ENCODE assay signal across 8 cellular contexts in the genomic region with DNA sequence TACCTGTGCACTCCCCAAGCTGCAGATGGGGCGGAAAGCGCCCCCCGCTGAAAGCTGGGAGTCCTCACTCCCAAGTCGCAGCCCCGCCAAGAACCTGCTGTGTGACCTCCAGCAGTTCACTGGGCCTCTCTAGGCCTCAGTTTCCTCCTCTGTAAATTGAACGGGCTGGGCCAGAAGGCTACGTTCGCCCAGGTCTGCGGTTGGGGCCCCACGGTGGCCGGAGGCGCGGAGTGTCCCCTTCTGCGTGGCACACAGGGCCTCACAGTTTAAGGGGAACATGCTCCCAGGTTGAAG. TPM values are rescaled to one million over a fixed set of nuclear protein-coding genes. Genes with fewer than 3 reads are reported as not detected.
DNase-seq lines count a peak whose midpoint lies in the region; ATAC-seq and TF ChIP-seq lines count a peak whose summit lies in the region.

No MANE protein-coding gene starts in this region.

- H3K27ac ChIP-seq in layer of hippocampus (ENCODE audit: low read depth, low read length) (peak overlapping the region; percentile 83), testis (peak overlapping the region; percentile 75 to 84)

- TF ChIP-seq CTCF in testis (IDR thresholded peaks at IDR 0.05), result peak in 1 of 3 experiments; percentile 15

- peaks cover 21% of the 10 kb centered on the region for H3K4me1 ChIP-seq in testis

- WGBS in testis, 2 donors, result 7% methylated on average over 14 of the region's 14 CpGs; no CpG with 5 or more reads in 1 of the 2 donors

- no peaks in the 10 kb centered on the region for H3K9me3 Mint-ChIP-seq in activated CD4-positive, alpha-beta T cell treated with anti-CD3 and anti-CD28 coated beads for 36 hours (ENCODE audit: low read depth)
- no peaks in the 10 kb centered on the region for H3K9me3 Mint-ChIP-seq in activated naive CD8-positive, alpha-beta T cell treated with anti-CD3 and anti-CD28 coated beads for 36 hours

- no peak for DNase-seq in activated CD4-positive, alpha-beta T cell treated with anti-CD3 and anti-CD28 coated beads for 36 hours
- no peak for DNase-seq in activated CD4-positive, alpha-beta T cell treated with anti-CD3 and anti-CD28 coated beads for 48 hours
- no peak for DNase-seq in activated naive CD8-positive, alpha-beta T cell treated with anti-CD3 and anti-CD28 coated beads for 36 hours
- DNase-seq in testis (no peak), posterior vena cava (ENCODE audit: low spot score) (no peak), NCI-H2107 treated with DMSO at 0.1 percent for 48 hours (lab: John Stamatoyannopoulos, UW; ENCODE audit: unreplicated experiment) (no peak), GM19238 (ENCODE audit: insufficient read length, low spot score) (no peak)

- intact Hi-C loops in activated CD4-positive, alpha-beta T cell treated with anti-CD3 and anti-CD28 coated beads for 36 hours (cut with DNase I, micrococcal nuclease), result loop anchor here (1.0 to 5.0 kb wide), 2 partner anchors 63 to 243 kb away; no protein-coding TSS in a partner anchor
- intact Hi-C loops in testis (cut with DNase I; ENCODE audit: low total_unique reads), result no loop called here
- intact Hi-C loops in posterior vena cava (cut with DNase I), result no loop called here

- H3K36me3 Mint-ChIP-seq in activated CD4-positive, alpha-beta T cell treated with anti-CD3 and anti-CD28 coated beads for 36 hours (ENCODE audit: low read depth), result peaks cover 5% of the 10 kb centered on the region
- H3K36me3 Mint-ChIP-seq in activated naive CD8-positive, alpha-beta T cell treated with anti-CD3 and anti-CD28 coated beads for 36 hours, result peaks cover 2% of the 10 kb centered on the region

- H3K36me3 ChIP-seq in testis (ENCODE audit: low read depth, missing control alignments), result no peaks in the 10 kb centered on the region

- no peak for ATAC-seq in activated CD4-positive, alpha-beta T cell treated with anti-CD3 and anti-CD28 coated beads for 36 hours

- H3K4me1 Mint-ChIP-seq in activated CD4-positive, alpha-beta T cell treated with anti-CD3 and anti-CD28 coated beads for 36 hours, result peaks cover 3% of the 10 kb centered on the region
- H3K4me1 Mint-ChIP-seq in activated naive CD8-positive, alpha-beta T cell treated with anti-CD3 and anti-CD28 coated beads for 36 hours, result peaks cover 5% of the 10 kb centered on the region

- TF ChIP-seq POLR2A in testis (IDR thresholded peaks at IDR 0.05), result no peak

- peak overlapping the region; percentile 67 to 72 for H3K4me3 ChIP-seq in testis

- H3K27me3 ChIP-seq in layer of hippocampus (ENCODE audit: control insufficient read depth, insufficient read depth, low read length) (no peaks in the 10 kb centered on the region), testis (no peaks in the 10 kb centered on the region)

- H3K4me3 Mint-ChIP-seq in activated CD4-positive, alpha-beta T cell treated with anti-CD3 and anti-CD28 coated beads for 36 hours, result peak overlapping the region; percentile 80
- H3K4me3 Mint-ChIP-seq in activated naive CD8-positive, alpha-beta T cell treated with anti-CD3 and anti-CD28 coated beads for 36 hours, result peak overlapping the region; percentile 86

- CTCF ChIA-PET in activated CD4-positive, alpha-beta T cell treated with anti-CD3 and anti-CD28 coated beads for 36 hours (lab: Charles Lee), result interaction anchor here (0.7 to 7.8 kb wide), 14 partner anchors 11 to 92 kb away, joined by 3 to 76 read pairs (median 7); a partner anchor contains a TSS

- POLR2A ChIA-PET in activated CD4-positive, alpha-beta T cell treated with anti-CD3 and anti-CD28 coated beads for 36 hours (lab: Charles Lee), result interaction anchor here (1.0 to 6.1 kb wide), 3 partner anchors 11 to 15 kb away, joined by 4 to 79 read pairs (median 7); a partner anchor contains a TSS

- H3K9me3 ChIP-seq in testis, result no peaks in the 10 kb centered on the region

- no peaks in the 10 kb centered on the region for H3K27me3 Mint-ChIP-seq in activated CD4-positive, alpha-beta T cell treated with anti-CD3 and anti-CD28 coated beads for 36 hours
- no peaks in the 10 kb centered on the region for H3K27me3 Mint-ChIP-seq in activated naive CD8-positive, alpha-beta T cell treated with anti-CD3 and anti-CD28 coated beads for 36 hours

- H3K27ac Mint-ChIP-seq in activated CD4-positive, alpha-beta T cell treated with anti-CD3 and anti-CD28 coated beads for 36 hours, result peak overlapping the region; percentile 83
- H3K27ac Mint-ChIP-seq in activated naive CD8-positive, alpha-beta T cell treated with anti-CD3 and anti-CD28 coated beads for 36 hours, result peak overlapping the region; percentile 78

RNA-seq across cellular contexts. Expression of a gene that starts 0.6 kb away (rescaled TPM):
- total RNA-seq in activated CD4-positive, alpha-beta T cell treated with anti-CD3 and anti-CD28 coated beads for 36 hours, result 10 to 100 TPM; 50.3 to 63.2 TPM
- 10 to 100 TPM; 33.2 to 33.6 TPM for total RNA-seq in activated naive CD8-positive, alpha-beta T cell treated with anti-CD3 and anti-CD28 coated beads for 36 hours
- total RNA-seq in testis (10 to 100 TPM; 31.9 to 50.7 TPM), posterior vena cava (10 to 100 TPM; 21.0 to 27.6 TPM)
- polyA plus RNA-seq in testis (ENCODE audit: insufficient read depth, low read depth, low replicate concordance), result 32.1 TPM

RNA-seq across cellular contexts. Expression of a gene that starts 20.2 kb away (rescaled TPM):
- total RNA-seq in activated CD4-positive, alpha-beta T cell treated with anti-CD3 and anti-CD28 coated beads for 36 hours, result 10 to 100 TPM; 24.5 to 33.7 TPM
- 10 to 100 TPM; 26.9 to 27.4 TPM for total RNA-seq in activated naive CD8-positive, alpha-beta T cell treated with anti-CD3 and anti-CD28 coated beads for 36 hours
- 10 to 100 TPM; 57.2 to 76.0 TPM for total RNA-seq in testis
- polyA plus RNA-seq in testis (ENCODE audit: insufficient read depth, low read depth, low replicate concordance), result 66.7 TPM
- total RNA-seq in posterior vena cava, result 10 to 100 TPM; 23.3 to 32.9 TPM

RNA-seq across cellular contexts. Expression of a gene that starts 43.1 kb away (rescaled TPM):
- 1 to 10 TPM in 1 of 2 experiments, under 1 TPM in 1; 0.62 to 1.5 TPM for total RNA-seq in activated CD4-positive, alpha-beta T cell treated with anti-CD3 and anti-CD28 coated beads for 36 hours
- total RNA-seq in activated naive CD8-positive, alpha-beta T cell treated with anti-CD3 and anti-CD28 coated beads for 36 hours, result 1 to 10 TPM in 1 of 2 experiments, under 1 TPM in 1; 0.64 to 1.4 TPM
- 10 to 100 TPM in 1 of 2 donors, 1 to 10 TPM in 1; 7.6 to 11.6 TPM for total RNA-seq in testis
- polyA plus RNA-seq in testis (ENCODE audit: insufficient read depth, low read depth, low replicate concordance), result 16.4 TPM
- 10 to 100 TPM; 39.4 to 46.6 TPM for total RNA-seq in posterior vena cava

Comparison
In these comparisons a context has a peak if more than half of its experiments do, and no peak if none do; other contexts are left out.
1. intact Hi-C loops: an anchor here in activated CD4-positive, alpha-beta T cell treated with anti-CD3 and anti-CD28 coated beads for 36 hours (1.0 to 5.0 kb wide); none called in testis and posterior vena cava.